ENCODE assay signal across 1 cellular context in genomic region chr7:27739914-27740448, GRCh38.
A peak's percentile ranks its signal among the peaks of the same experiment; 100 is the strongest.
TF ChIP-seq lines count a peak whose summit lies in the region.

Gene TAX1BP1 (plus strand): TSS chr7:27740162. CDS start chr7:27748525, 8,363 bp downstream.

TF ChIP-seq in HepG2, 621 proteins besides CTCF, POLR2A, EP300 and RAD21 (continued from another document and continues in another):
- TF ChIP-seq ZNF589 (CRISPR knock-in tag; conservative IDR thresholded peaks at IDR 0.05) (no peak), ZNF543 (CRISPR knock-in tag; IDR thresholded peaks at IDR 0.05) (peak; percentile 84; the same call in 1 of the 2 replicates), ZNF331 (CRISPR knock-in tag; IDR thresholded peaks at IDR 0.05) (peak; percentile 32; the same call in 1 of the 2 replicates), MAF1 (CRISPR knock-in tag; IDR thresholded peaks at IDR 0.05; ENCODE audit: borderline replicate concordance) (peak; percentile 91; the same call in 1 of the 2 replicates), ZNF646 (CRISPR knock-in tag; IDR thresholded peaks at IDR 0.05) (no peak), SOX6 (IDR thresholded peaks at IDR 0.05) (no peak), SOX6 (CRISPR knock-in tag; IDR thresholded peaks at IDR 0.05) (no peak; the same call in none of the 2 replicates), BCL3 (CRISPR knock-in tag; IDR thresholded peaks at IDR 0.05) (no peak), ZNF343 (CRISPR knock-in tag; IDR thresholded peaks at IDR 0.05) (peak; percentile 65; the same call in 1 of the 2 replicates), ZBTB49 (CRISPR knock-in tag; IDR thresholded peaks at IDR 0.05; ENCODE audit: borderline replicate concordance) (no peak), CBFB (CRISPR knock-in tag; IDR thresholded peaks at IDR 0.05) (no peak), MAFG (CRISPR knock-in tag; IDR thresholded peaks at IDR 0.05) (no peak), FOXK1 (CRISPR knock-in tag; IDR thresholded peaks at IDR 0.05; ENCODE audit: borderline replicate concordance, low read depth) (peak; percentile 71; the same call in 1 of the 2 replicates), RBM22 (optimal IDR thresholded peaks at IDR 0.05; ENCODE audit: low read length) (no peak), MYNN (CRISPR knock-in tag; IDR thresholded peaks at IDR 0.05; ENCODE audit: low read depth) (no peak), HINFP (CRISPR knock-in tag; IDR thresholded peaks at IDR 0.05; ENCODE audit: low read depth) (0 out of 2 replicates have a peak, but pooled peaks have one; percentile 66), ZNF232 (CRISPR knock-in tag; IDR thresholded peaks at IDR 0.05; ENCODE audit: borderline replicate concordance) (peak; percentile 94), POLR2G (IDR thresholded peaks at IDR 0.05; ENCODE audit: low read depth, low read length) (peak; percentile 89), ZNF781 (CRISPR knock-in tag; IDR thresholded peaks at IDR 0.05; ENCODE audit: borderline replicate concordance, not compliant biosample characterization) (no peak), ZNF143 (CRISPR knock-in tag; IDR thresholded peaks at IDR 0.05) (0 out of 2 replicates have a peak, but pooled peaks have one; percentile 44), ZNF704 (CRISPR knock-in tag; IDR thresholded peaks at IDR 0.05; ENCODE audit: borderline replicate concordance) (0 out of 2 replicates have a peak, but pooled peaks have one; percentile 49), RFXANK (CRISPR knock-in tag; IDR thresholded peaks at IDR 0.05) (no peak), ZNF33B (CRISPR knock-in tag; IDR thresholded peaks at IDR 0.05) (no peak), ZFY (CRISPR knock-in tag; IDR thresholded peaks at IDR 0.05) (peak; percentile 86), ZNF562 (CRISPR knock-in tag; IDR thresholded peaks at IDR 0.05; ENCODE audit: borderline replicate concordance) (no peak), EHMT2 (IDR thresholded peaks at IDR 0.05; ENCODE audit: borderline replicate concordance, low read depth, low read length) (no peak), ZNF556 (CRISPR knock-in tag; IDR thresholded peaks at IDR 0.05; ENCODE audit: borderline replicate concordance) (peak; percentile 42; the same call in 1 of the 2 replicates), ZNF484 (CRISPR knock-in tag; IDR thresholded peaks at IDR 0.05; ENCODE audit: borderline replicate concordance, low read depth) (no peak), ETV6 (CRISPR knock-in tag; conservative IDR thresholded peaks at IDR 0.05) (no peak), ZSCAN9 (CRISPR knock-in tag; IDR thresholded peaks at IDR 0.05; ENCODE audit: borderline replicate concordance) (peak; percentile 27; the same call in 1 of the 2 replicates), FOXO4 (CRISPR knock-in tag; conservative IDR thresholded peaks at IDR 0.05) (no peak), ZZZ3 (CRISPR knock-in tag; IDR thresholded peaks at IDR 0.05; ENCODE audit: borderline replicate concordance) (0 out of 2 replicates have a peak, but pooled peaks have one; percentile 70), SRSF1 (optimal IDR thresholded peaks at IDR 0.05; ENCODE audit: low read depth, low read length) (peak; percentile 73), ZBTB7B (CRISPR knock-in tag; IDR thresholded peaks at IDR 0.05) (no peak), ZNF230 (CRISPR knock-in tag; IDR thresholded peaks at IDR 0.05) (0 out of 2 replicates have a peak, but pooled peaks have one; percentile 64), DDIT3 (CRISPR knock-in tag; IDR thresholded peaks at IDR 0.05) (no peak), ZBTB4 (CRISPR knock-in tag; IDR thresholded peaks at IDR 0.05; ENCODE audit: borderline replicate concordance) (no peak), CREBL2 (CRISPR knock-in tag; IDR thresholded peaks at IDR 0.05; ENCODE audit: borderline replicate concordance) (no peak), MIXL1 (CRISPR knock-in tag; IDR thresholded peaks at IDR 0.05) (0 out of 2 replicates have a peak, but pooled peaks have one; percentile 54), ZNF678 (CRISPR knock-in tag; IDR thresholded peaks at IDR 0.05) (peak; percentile 70; the same call in 1 of the 2 replicates), ZNF430 (CRISPR knock-in tag; IDR thresholded peaks at IDR 0.05) (0 out of 2 replicates have a peak, but pooled peaks have one; percentile 54), ZNF510 (CRISPR knock-in tag; IDR thresholded peaks at IDR 0.05; ENCODE audit: low read depth) (no peak), RNF2 (conservative IDR thresholded peaks at IDR 0.05; ENCODE audit: low read depth) (no peak), MBNL3 (CRISPR knock-in tag; conservative IDR thresholded peaks at IDR 0.05) (no peak), ZNF160 (CRISPR knock-in tag; IDR thresholded peaks at IDR 0.05) (0 out of 2 replicates have a peak, but pooled peaks have one; percentile 65), REPIN1 (CRISPR knock-in tag; IDR thresholded peaks at IDR 0.05; ENCODE audit: borderline replicate concordance, low read depth) (peak; percentile 58), PAF1 (CRISPR knock-in tag; IDR thresholded peaks at IDR 0.05) (no peak)
